Comparison of ENCODE assay signal across 1 cellular context in the genomic region with DNA sequence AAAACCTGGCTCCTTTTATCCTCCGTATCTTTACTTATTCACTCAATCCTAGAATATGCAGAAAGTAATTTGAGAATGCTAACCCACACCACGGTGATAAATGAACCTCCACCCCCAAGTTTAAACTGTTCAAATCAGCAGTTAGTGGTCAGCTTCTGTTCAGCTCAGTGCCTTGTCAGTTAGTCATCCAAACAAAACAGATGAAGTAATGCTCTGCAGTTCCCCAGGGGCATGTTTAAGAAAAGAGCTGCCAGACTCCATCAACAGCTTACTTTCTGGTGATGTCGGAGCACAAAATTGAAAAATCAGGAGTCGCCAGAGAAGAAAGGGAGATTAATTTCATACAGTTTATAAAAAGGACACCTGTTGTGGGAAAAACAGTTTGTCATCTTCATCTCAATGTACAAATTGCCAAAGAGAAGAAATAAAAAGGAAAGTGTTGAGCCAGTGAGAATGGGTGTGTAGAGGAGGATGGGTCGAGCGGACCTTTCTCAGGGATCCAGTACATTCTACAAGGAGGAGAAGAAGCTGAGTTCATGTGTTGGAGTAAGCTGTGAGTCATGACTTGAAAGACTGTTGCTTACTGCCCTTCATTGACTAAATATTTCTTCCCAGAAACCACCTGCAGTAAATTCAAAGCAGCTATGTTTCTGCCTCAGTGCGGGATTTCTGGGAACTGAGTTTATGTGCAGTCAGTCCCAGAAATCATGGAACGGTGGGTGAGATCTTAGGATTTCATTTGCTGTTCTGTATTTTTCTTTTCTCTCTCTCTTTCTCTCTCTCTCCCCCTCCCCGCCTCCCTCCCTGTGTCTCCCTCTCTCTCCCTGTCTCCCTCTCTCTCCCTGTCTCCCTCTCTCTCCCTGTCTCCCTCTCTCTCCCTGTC.
TF ChIP-seq lines count a peak whose summit lies in the region.

No MANE protein-coding gene starts in this region.

TF ChIP-seq in IMR-90, 13 proteins besides CTCF, POLR2A, EP300 and RAD21 (continued from another document):
- TF ChIP-seq, protein P1, sequence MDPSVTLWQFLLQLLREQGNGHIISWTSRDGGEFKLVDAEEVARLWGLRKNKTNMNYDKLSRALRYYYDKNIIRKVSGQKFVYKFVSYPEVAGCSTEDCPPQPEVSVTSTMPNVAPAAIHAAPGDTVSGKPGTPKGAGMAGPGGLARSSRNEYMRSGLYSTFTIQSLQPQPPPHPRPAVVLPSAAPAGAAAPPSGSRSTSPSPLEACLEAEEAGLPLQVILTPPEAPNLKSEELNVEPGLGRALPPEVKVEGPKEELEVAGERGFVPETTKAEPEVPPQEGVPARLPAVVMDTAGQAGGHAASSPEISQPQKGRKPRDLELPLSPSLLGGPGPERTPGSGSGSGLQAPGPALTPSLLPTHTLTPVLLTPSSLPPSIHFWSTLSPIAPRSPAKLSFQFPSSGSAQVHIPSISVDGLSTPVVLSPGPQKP (IDR thresholded peaks at IDR 0.05; ENCODE audit: borderline replicate concordance, low read depth, low read length): no peak
